ENCODE assay signal across 18 cellular contexts in genomic region chr14:64760916-64761315, GRCh38. TPM values are rescaled to one million over a fixed set of nuclear protein-coding genes. Genes with fewer than 3 reads are reported as not detected.
A peak's percentile ranks its signal among the peaks of the same experiment; 100 is the strongest.
DNase-seq lines count a peak whose midpoint lies in the region; ATAC-seq and TF ChIP-seq lines count a peak whose summit lies in the region.
"Had no signal": no experiment of that assay in that cellular context is flagged by ENCODE, and none has a peak within 500 bp of the region (broad histone marks: within the 10 kb centered on the region; RNA-seq: fewer than 3 reads in every experiment).

No MANE protein-coding gene starts in this region.

- no peak for ATAC-seq in HG02763 (IDR thresholded peaks at IDR 0.05; ENCODE audit: unreplicated experiment)
- ATAC-seq: activated T-cell treated with anti-CD3 and anti-CD28 coated beads, Interleukin-2, amount 50 U/mL, for 4 hours; sciatic nerve had no signal

- CTCF ChIA-PET in Calu3 (lab: Charles Lee) (interaction anchor here (0.8 to 1.9 kb wide), 2 partner anchors 35 to 88 kb away, joined by 4 to 5 read pairs; no protein-coding TSS in a partner anchor), PC-9 (lab: Charles Lee) (interaction anchor here (0.6 to 1.3 kb wide), 2 partner anchors 22 to 107 kb away, joined by 3 to 4 read pairs; no protein-coding TSS in a partner anchor)

- H3K4me3 Mint-ChIP-seq in Calu3 (ENCODE audit: low read depth, unreplicated experiment): peak overlapping the region; percentile 7
- H3K4me3 Mint-ChIP-seq in immature natural killer cell: peak overlapping the region in 4 of 5 donors; percentile 11 to 68 (median 42)
- H3K4me3 Mint-ChIP-seq: activated CD4-positive, alpha-beta memory T cell treated with anti-CD3 and anti-CD28 coated beads, Interleukin-2, amount 10 ng/mL, durations not matched to agents 7 days and 5 days; activated naive CD4-positive, alpha-beta T cell treated with anti-CD3 and anti-CD28 coated beads, Interleukin-2, amount 50 U/mL, for 24 hours; activated T-cell treated with anti-CD3 and anti-CD28 coated beads, Interleukin-2, amount 50 U/mL, for 4 hours; H9; memory B cell had no signal

- 62 to 86% (median 81%) methylated on average over 5 of the region's 5 CpGs for WGBS in spleen, 5 donors

- POLR2A ChIA-PET in PC-9 (lab: Charles Lee; ENCODE audit: unreplicated experiment): no interaction called here

- BruUV-seq in Calu3 (replicated peaks; lab: Mats Ljungman, UMichigan) (no TSS peak), PC-9 (replicated peaks; lab: Mats Ljungman, UMichigan) (no TSS peak)

- no peaks in the 10 kb centered on the region for H3K9me2 ChIP-seq in PC-9 (ENCODE audit: insufficient read depth)

- TF ChIP-seq CTCF in Calu3 (IDR thresholded peaks at IDR 0.05; ENCODE audit: unreplicated experiment): no peak
- no peak for TF ChIP-seq CTCF in PC-9 (conservative IDR thresholded peaks at IDR 0.05)
- TF ChIP-seq CTCF in spleen (IDR thresholded peaks at IDR 0.05 in 8 of 11, conservative IDR thresholded peaks at IDR 0.05 in 3 of 11): no peak

- H3K79me2 ChIP-seq in PC-9 (ENCODE audit: low read depth): no peaks in the 10 kb centered on the region

- no peak for DNase-seq in Calu3
- DNase-seq in PC-9: no peak
- no peak for DNase-seq in immature natural killer cell
- peak; percentile 54 for DNase-seq in spleen
- DNase-seq in H7: no peak
- DNase-seq in SKM-1 treated with dmso at 0.1 percent for 144 hours (lab: John Stamatoyannopoulos, UW; ENCODE audit: unreplicated experiment): no peak
- DNase-seq: NCI-H2171 had no signal

- peaks cover 28% of the 10 kb centered on the region for H3K27me3 Mint-ChIP-seq in Calu3 (ENCODE audit: unreplicated experiment)
- peaks cover 5 to 52% (median 31%) of the 10 kb centered on the region in 3 donors for H3K27me3 Mint-ChIP-seq in immature natural killer cell (ENCODE audit: low read depth in 3 of 3)
- H3K27me3 Mint-ChIP-seq: activated naive CD4-positive, alpha-beta T cell treated with anti-CD3 and anti-CD28 coated beads, Interleukin-2, amount 50 U/mL, for 24 hours had no signal

- H3K27ac ChIP-seq in PC-9: no peak overlapping the region
- peak overlapping the region in 4 of 8 donors; percentile 65 to 78 (median 76) for H3K27ac ChIP-seq in spleen
- H3K27ac ChIP-seq: brain microvascular endothelial cell, neutrophil had no signal

- H3K9me3 ChIP-seq in PC-9 (ENCODE audit: insufficient read depth, low read depth): no peaks in the 10 kb centered on the region
- no peaks in the 10 kb centered on the region for H3K9me3 ChIP-seq in spleen
- H3K9me3 ChIP-seq: BE2C, esophagus muscularis mucosa, neutrophil had no signal

- no peak overlapping the region for H2AFZ ChIP-seq in PC-9

- peak overlapping the region; percentile 59 for H3K4me2 ChIP-seq in PC-9

- H3F3A ChIP-seq in PC-9 (ENCODE audit: insufficient read depth, low read depth): peaks cover 49% of the 10 kb centered on the region

- H3K4me1 Mint-ChIP-seq in Calu3 (ENCODE audit: low read depth, unreplicated experiment) (peaks cover 60% of the 10 kb centered on the region), immature natural killer cell (peaks cover 88 to 90% of the 10 kb centered on the region in 2 donors)

- H3K9me3 Mint-ChIP-seq in Calu3 (ENCODE audit: low read depth, unreplicated experiment): no peaks in the 10 kb centered on the region
- H3K9me3 Mint-ChIP-seq in immature natural killer cell: no peaks in the 10 kb centered on the region
- H3K9me3 Mint-ChIP-seq: activated CD4-positive, alpha-beta memory T cell treated with anti-CD3 and anti-CD28 coated beads, Interleukin-2, amount 10 ng/mL, durations not matched to agents 7 days and 5 days; activated naive CD4-positive, alpha-beta T cell treated with anti-CD3 and anti-CD28 coated beads, Interleukin-2, amount 50 U/mL, for 24 hours; activated T-cell treated with anti-CD3 and anti-CD28 coated beads, Interleukin-2, amount 50 U/mL, for 4 hours; memory B cell had no signal

- H3K36me3 ChIP-seq in PC-9 (ENCODE audit: low read depth) (no peaks in the 10 kb centered on the region), spleen (no peaks in the 10 kb centered on the region), H7 (replicated peaks; ENCODE audit: control insufficient read depth, insufficient read depth, low read length) (no peaks in the 10 kb centered on the region)
- H3K36me3 ChIP-seq: BE2C, brain microvascular endothelial cell, neutrophil had no signal

- H3K27ac Mint-ChIP-seq in Calu3 (ENCODE audit: unreplicated experiment) (no peak overlapping the region), immature natural killer cell (peak overlapping the region in 4 of 6 donors; percentile 22 to 78 (median 64))
- H3K27ac Mint-ChIP-seq: activated CD4-positive, alpha-beta memory T cell treated with anti-CD3 and anti-CD28 coated beads, Interleukin-2, amount 10 ng/mL, durations not matched to agents 7 days and 5 days; activated naive CD4-positive, alpha-beta T cell treated with anti-CD3 and anti-CD28 coated beads, Interleukin-2, amount 50 U/mL, for 24 hours; memory B cell had no signal

- intact Hi-C loops in Calu3 (cut with micrococcal nuclease; ENCODE audit: unreplicated experiment): loop anchor here (5.0 kb wide), 4 partner anchors 34 to 219 kb away; partner anchors contain the start of gene HSPA2
- intact Hi-C loops in PC-9 (cut with micrococcal nuclease; ENCODE audit: unreplicated experiment): loop anchor here (5.0 kb wide), 1 partner anchor 424 kb away; no protein-coding TSS in a partner anchor
- intact Hi-C loops in spleen (cut with DNase I; ENCODE audit: low total_unique reads): no loop called here

- TF ChIP-seq POLR2A in spleen (IDR thresholded peaks at IDR 0.05): no peak

- H3K4me3 ChIP-seq in PC-9: no peak overlapping the region
- no peak overlapping the region for H3K4me3 ChIP-seq in spleen
- no peak overlapping the region for H3K4me3 ChIP-seq in H7 (ENCODE audit: insufficient read depth, low read depth, low read length)
- H3K4me3 ChIP-seq: esophagus muscularis mucosa had no signal

- H3K27me3 ChIP-seq in PC-9 (ENCODE audit: insufficient read depth, low read depth) (no peaks in the 10 kb centered on the region), spleen (replicated peaks in 1 of 7) (peaks cover 0 to 21% (median 0%) of the 10 kb centered on the region in 7 donors), H7 (ENCODE audit: control insufficient read depth, insufficient read depth, low read length) (peaks cover 7% of the 10 kb centered on the region; the same call in 1 of the 2 replicates)
- H3K27me3 ChIP-seq: BE2C, brain microvascular endothelial cell, esophagus muscularis mucosa had no signal

- peaks cover 15% of the 10 kb centered on the region for H3K36me3 Mint-ChIP-seq in Calu3 (ENCODE audit: insufficient read depth, unreplicated experiment)
- no peaks in the 10 kb centered on the region for H3K36me3 Mint-ChIP-seq in immature natural killer cell
- H3K36me3 Mint-ChIP-seq: activated naive CD4-positive, alpha-beta T cell treated with anti-CD3 and anti-CD28 coated beads, Interleukin-2, amount 50 U/mL, for 24 hours; memory B cell had no signal

- no peaks in the 10 kb centered on the region for H4K20me1 ChIP-seq in PC-9 (ENCODE audit: insufficient read depth)

- H3K4me1 ChIP-seq in PC-9 (replicated peaks; ENCODE audit: insufficient read depth) (peaks cover 68% of the 10 kb centered on the region), spleen (peaks cover 23 to 91% (median 70%) of the 10 kb centered on the region in 6 donors)

RNA-seq across cellular contexts. Expression of gene PLEKHG3, which starts 56.7 kb away (rescaled TPM):
- total RNA-seq in Calu3 (2022): 39.0 and 53.6 TPM in 2 replicates
- total RNA-seq in PC-9 (2021): 59.3 and 61.7 TPM in 2 replicates
- polyA plus RNA-seq in immature natural killer cell: 100 to 1,000 TPM in 1 of 3 donors, 10 to 100 TPM in 2; 36.8 to 216 (median 71.4) TPM
- total RNA-seq in spleen: 10 to 100 TPM; 31.5 to 77.7 (median 56.2) TPM
- 10 to 100 TPM in 2 of 3 donors, 1 to 10 TPM in 1; 4.5 to 17.1 (median 12.3) TPM for polyA plus RNA-seq in spleen
- total RNA-seq in H7 (2014; rRNA removed; shearing (Covaris generic)): 36.7 and 47.0 TPM in 2 replicates
